1 cellular context compared by ENCODE assay signal in genomic region chr5:176447982-176448608, GRCh38.
A peak's percentile ranks its signal among the peaks of the same experiment; 100 is the strongest.
TF ChIP-seq lines count a peak whose summit lies in the region.

TSS of gene FAF2 (plus strand) at chr5:176448385. CDS start at chr5:176448408, 23 bp downstream.

TF ChIP-seq in HepG2, 621 proteins besides CTCF, POLR2A, EP300 and RAD21 (continued from another document and continues in another):
- TF ChIP-seq THAP9 (CRISPR knock-in tag; IDR thresholded peaks at IDR 0.05; ENCODE audit: borderline replicate concordance) (peak; percentile 45), ZNF275 (CRISPR knock-in tag; IDR thresholded peaks at IDR 0.05; ENCODE audit: borderline replicate concordance) (peak; percentile 41; the same call in 1 of the 2 replicates), RARG (CRISPR knock-in tag; IDR thresholded peaks at IDR 0.05; ENCODE audit: low read depth) (no peak), TRIM22 (IDR thresholded peaks at IDR 0.05) (no peak), KMT2A (CRISPR knock-in tag; IDR thresholded peaks at IDR 0.05) (peak; percentile 55; the same call in 1 of the 2 replicates), ZNF691 (CRISPR knock-in tag; IDR thresholded peaks at IDR 0.05; ENCODE audit: borderline replicate concordance, low read depth) (no peak), ARHGAP35 (CRISPR knock-in tag; IDR thresholded peaks at IDR 0.05; ENCODE audit: borderline replicate concordance) (no peak), ZNF777 (CRISPR knock-in tag; IDR thresholded peaks at IDR 0.05) (0 out of 2 replicates have a peak, but pooled peaks have one; percentile 45), HOXA7 (CRISPR knock-in tag; IDR thresholded peaks at IDR 0.05) (no peak), SNAI1 (CRISPR knock-in tag; IDR thresholded peaks at IDR 0.05; ENCODE audit: borderline replicate concordance) (no peak), TFE3 (CRISPR knock-in tag; IDR thresholded peaks at IDR 0.05) (no peak), ZBTB40 (IDR thresholded peaks at IDR 0.05) (peak; percentile 68), ZBTB40 (CRISPR knock-in tag; IDR thresholded peaks at IDR 0.05) (no peak; the same call in none of the 2 replicates), AKAP8 (CRISPR knock-in tag; IDR thresholded peaks at IDR 0.05) (no peak), ZSCAN29 (CRISPR knock-in tag; conservative IDR thresholded peaks at IDR 0.05) (no peak), BCLAF1 (IDR thresholded peaks at IDR 0.05) (no peak), SOX6 (IDR thresholded peaks at IDR 0.05) (no peak), SOX6 (CRISPR knock-in tag; IDR thresholded peaks at IDR 0.05) (peak; percentile 48; the same call in 1 of the 2 replicates), TEAD3 (CRISPR knock-in tag; optimal IDR thresholded peaks at IDR 0.05; ENCODE audit: borderline replicate concordance) (peak; percentile 19), CENPX (CRISPR knock-in tag; IDR thresholded peaks at IDR 0.05) (no peak), SKI (IDR thresholded peaks at IDR 0.05; ENCODE audit: partially characterized antibody) (no peak), ARNT2 (CRISPR knock-in tag; IDR thresholded peaks at IDR 0.05; ENCODE audit: low read depth) (peak; percentile 59; the same call in 1 of the 2 replicates), ZNF609 (CRISPR knock-in tag; IDR thresholded peaks at IDR 0.05; ENCODE audit: borderline replicate concordance) (no peak)
